8 cellular contexts compared by ENCODE assay signal in the genomic region with DNA sequence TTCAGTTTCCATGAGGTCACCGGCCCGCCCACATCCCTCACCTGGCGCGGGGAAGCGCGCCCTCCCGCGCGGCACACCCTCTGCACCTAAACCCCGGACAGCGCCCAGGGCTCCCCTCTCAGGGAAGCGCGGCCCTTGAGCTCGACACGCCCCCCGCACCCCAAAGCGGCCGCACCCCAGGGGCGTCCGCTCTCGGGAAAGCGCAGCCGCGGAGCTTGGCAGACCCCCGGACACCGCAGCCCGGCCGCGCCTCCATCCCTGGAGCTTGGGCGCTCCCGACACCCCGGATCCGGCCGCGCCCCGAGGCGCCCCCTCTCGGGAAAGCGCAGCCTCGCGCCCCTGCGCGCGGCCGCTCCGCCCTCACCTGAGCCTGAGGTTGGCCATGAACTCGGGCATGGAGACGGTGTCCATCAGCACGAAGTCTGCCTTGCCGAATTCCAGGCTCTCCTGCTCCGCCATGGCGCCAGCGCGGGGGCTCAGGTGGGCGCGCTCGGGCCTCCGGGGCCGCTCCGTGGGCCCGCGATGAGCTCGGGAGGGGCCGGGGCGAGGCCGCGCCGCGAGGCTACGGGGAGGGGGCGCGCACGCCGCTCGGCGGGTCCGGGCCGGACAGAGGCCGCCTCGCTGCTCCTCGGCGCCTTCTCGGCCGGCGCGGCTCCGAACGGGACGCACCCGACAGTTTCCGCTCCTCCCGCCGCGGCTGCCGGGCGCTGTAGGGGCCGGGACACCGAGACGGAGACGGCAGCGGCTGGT. TPM values are rescaled to one million over a fixed set of nuclear protein-coding genes. Genes with fewer than 3 reads are reported as not detected.
DNase-seq lines count a peak whose midpoint lies in the region; ATAC-seq and TF ChIP-seq lines count a peak whose summit lies in the region.

A gene (minus strand): TSS at position 711 of the 750 bp plus-strand sequence. CDS start 252 bp downstream, at position 459.

- H3K27me3 ChIP-seq in neural progenitor cell (peaks cover 35% of the 10 kb centered on the region), stomach (no peaks in the 10 kb centered on the region)

- H3K4me1 ChIP-seq in neural progenitor cell (peaks cover 4% of the 10 kb centered on the region), stomach (peaks cover 0 to 51% (median 33%) of the 10 kb centered on the region in 4 donors)

- peak within 1 kb of the TSS; percentile 57 for H3K4me3 ChIP-seq in fibroblast of pulmonary artery (replicated peaks; ENCODE audit: low read depth, low read length)
- peak within 1 kb of the TSS; percentile 78 for H3K4me3 ChIP-seq in neural progenitor cell
- peak within 1 kb of the TSS; percentile 74 to 97 (median 90) for H3K4me3 ChIP-seq in stomach

- H3K27ac Mint-ChIP-seq in neural progenitor cell = peak within 1 kb of the TSS; percentile 65

- WGBS in stomach, 5 donors = 0 to 1% (median 0%) methylated on average over 9 to 101 of the region's 101 CpGs

- no peak within 1 kb of the TSS for H3K9ac ChIP-seq in neural progenitor cell

- H3K9me3 ChIP-seq in neural progenitor cell (ENCODE audit: low read depth) (no peaks in the 10 kb centered on the region), stomach (no peaks in the 10 kb centered on the region)

- H3K36me3 Mint-ChIP-seq in activated T-cell treated with anti-CD3 and anti-CD28 coated beads, Interleukin-2, amount 50 U/mL, for 4 hours (ENCODE audit: insufficient read depth) = no peaks in the 10 kb centered on the region
- no peaks in the 10 kb centered on the region for H3K36me3 Mint-ChIP-seq in neural progenitor cell

- DNase-seq in DMS 273 (lab: John Stamatoyannopoulos, UW; ENCODE audit: unreplicated experiment) (peak; percentile 78), DMS 273 treated with DMSO at 0.1 percent for 48 hours (lab: John Stamatoyannopoulos, UW) (no peak), NCI-H526 treated with DMSO at 0.1 percent for 48 hours (lab: John Stamatoyannopoulos, UW) (peak; percentile 49), fibroblast of pulmonary artery (ENCODE audit: low read depth) (no peak), neural progenitor cell (ENCODE audit: low spot score) (peak; percentile 71), stomach (peak; percentile 79)
- DNase-seq in activated T-cell treated with anti-CD3 and anti-CD28 coated beads, Interleukin-2, amount 50 U/mL, for 4 hours = peak; percentile 79

- TF ChIP-seq CTCF in fibroblast of pulmonary artery (IDR thresholded peaks at IDR 0.05; ENCODE audit: low read length, missing control alignments) (no peak), neural progenitor cell (IDR thresholded peaks at IDR 0.05) (peak; percentile 59), stomach (IDR thresholded peaks at IDR 0.05) (peak in 4 of 7 experiments; percentile 20 to 47 (median 38))

- H3K4me2 ChIP-seq in neural progenitor cell = peak within 1 kb of the TSS; percentile 88

- no peak within 1 kb of the TSS for H3K27ac ChIP-seq in neural progenitor cell
- peak within 1 kb of the TSS; percentile 91 to 100 (median 99) for H3K27ac ChIP-seq in stomach

- peaks cover 9% of the 10 kb centered on the region for H4K20me1 ChIP-seq in neural progenitor cell (ENCODE audit: low read depth)

- H3F3A ChIP-seq in neural progenitor cell (ENCODE audit: low read depth) = peaks cover 7% of the 10 kb centered on the region

- no peak for TF ChIP-seq POLR2A in stomach (IDR thresholded peaks at IDR 0.05)

- peak within 1 kb of the TSS; percentile 79 for H2AFZ ChIP-seq in neural progenitor cell (replicated peaks)

- no peak for TF ChIP-seq EP300 in stomach (IDR thresholded peaks at IDR 0.05)

- H3K9me3 Mint-ChIP-seq in activated T-cell treated with anti-CD3 and anti-CD28 coated beads, Interleukin-2, amount 50 U/mL, for 4 hours = no peaks in the 10 kb centered on the region
- no peaks in the 10 kb centered on the region for H3K9me3 Mint-ChIP-seq in neural progenitor cell

- peaks cover 11% of the 10 kb centered on the region for H3K4me1 Mint-ChIP-seq in activated T-cell treated with anti-CD3 and anti-CD28 coated beads, Interleukin-2, amount 50 U/mL, for 4 hours (ENCODE audit: low read depth)
- peaks cover 8% of the 10 kb centered on the region for H3K4me1 Mint-ChIP-seq in neural progenitor cell

- H3K79me2 ChIP-seq in neural progenitor cell (ENCODE audit: low read depth) = peaks cover 6% of the 10 kb centered on the region

- ATAC-seq in HG02973 (IDR thresholded peaks at IDR 0.05; ENCODE audit: unreplicated experiment) = peak; percentile 58
- peak; percentile 57 to 68 for ATAC-seq in activated T-cell treated with anti-CD3 and anti-CD28 coated beads, Interleukin-2, amount 50 U/mL, for 4 hours

- H3K27me3 Mint-ChIP-seq in activated T-cell treated with anti-CD3 and anti-CD28 coated beads, Interleukin-2, amount 50 U/mL, for 4 hours (ENCODE audit: low read depth) = no peaks in the 10 kb centered on the region
- H3K27me3 Mint-ChIP-seq in neural progenitor cell (ENCODE audit: insufficient read depth, low read depth) = peaks cover 5% of the 10 kb centered on the region

- intact Hi-C loops in stomach (cut with DNase I; ENCODE audit: low total_unique reads) = loop anchor here (5.0 kb wide), 1 partner anchor 94 kb away; no protein-coding TSS in a partner anchor

- peak within 1 kb of the TSS; percentile 93 for H3K4me3 Mint-ChIP-seq in activated T-cell treated with anti-CD3 and anti-CD28 coated beads, Interleukin-2, amount 50 U/mL, for 4 hours
- H3K4me3 Mint-ChIP-seq in neural progenitor cell = peak within 1 kb of the TSS; percentile 88

- H3K36me3 ChIP-seq in neural progenitor cell (no peaks in the 10 kb centered on the region), stomach (no peaks in the 10 kb centered on the region)

RNA-seq across cellular contexts. Expression of the gene that starts here (rescaled TPM):
- total RNA-seq in activated T-cell treated with anti-CD3 and anti-CD28 coated beads, Interleukin-2, amount 50 U/mL, for 4 hours = 10 to 100 TPM in 2 of 3 donors, 1 to 10 TPM in 1; 8.5 to 14.6 (median 10.6) TPM
- total RNA-seq in neural progenitor cell (ENCODE audit: low replicate concordance) (3.2 and 6.2 TPM in 2 replicates), stomach (100 to 1,000 TPM in 3 of 5 donors, 10 to 100 TPM in 2; 69.3 to 727 (median 106) TPM)
- 10 to 100 TPM; 11.6 to 14.5 (median 13.5) TPM for polyA plus RNA-seq in stomach

Comparison
In these comparisons a context has a peak if more than half of its experiments do, and no peak if none do; other contexts are left out.
1. DNase-seq: peak in DMS 273 (single experiment), NCI-H526 treated with DMSO at 0.1 percent for 48 hours (single experiment), activated T-cell treated with anti-CD3 and anti-CD28 coated beads, Interleukin-2, amount 50 U/mL, for 4 hours (single experiment), neural progenitor cell (single experiment) and stomach (single experiment); none in DMS 273 treated with DMSO at 0.1 percent for 48 hours (single experiment) and fibroblast of pulmonary artery (single experiment).
2. Peak in every context shown above with its lines, with median percentiles within 50 percentile points of each other: H3K4me3 ChIP-seq.